Comparison of ENCODE assay signal across 26 cellular contexts in the genomic region with DNA sequence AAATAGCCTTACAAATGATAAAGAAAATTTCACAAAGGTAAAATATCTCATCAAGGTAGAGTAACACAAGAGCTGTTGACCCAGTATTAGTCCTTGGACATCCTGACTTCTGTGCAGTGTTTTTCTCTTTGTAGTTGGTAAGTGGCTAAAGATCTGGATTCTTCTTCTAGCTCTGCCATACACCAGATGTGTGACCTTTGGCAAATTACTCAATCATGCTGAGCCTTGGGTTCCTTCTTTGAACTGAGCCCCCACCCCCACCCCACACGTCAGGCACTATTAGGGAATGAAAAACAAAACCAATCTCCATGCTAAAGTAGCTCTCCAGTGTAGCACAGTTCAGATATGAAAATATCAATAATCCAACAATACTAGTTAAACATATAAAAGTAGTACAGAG.
"Had no signal": no experiment of that assay in that cellular context is flagged by ENCODE, and none has a peak within 500 bp of the region (broad histone marks: within the 10 kb centered on the region; RNA-seq: fewer than 3 reads in every experiment).

No MANE protein-coding gene starts in this region.

- H3K27me3 ChIP-seq: hepatocyte, left lung, spleen, upper lobe of left lung had no signal

- ATAC-seq: left lung had no signal

- H3K27ac Mint-ChIP-seq: activated naive CD4-positive, alpha-beta T cell treated with anti-CD3 and anti-CD28 coated beads for 36 hours; activated naive CD8-positive, alpha-beta T cell treated with anti-CD3 and anti-CD28 coated beads, Interleukin-2, amount 10 ng/mL, durations not matched to agents 7 days and 5 days; mesothelial cell of epicardium; progenitor cell of endocrine pancreas had no signal

- H3K9me3 ChIP-seq: left lung, spleen, thoracic aorta, upper lobe of left lung had no signal

- H2AFZ ChIP-seq: hepatocyte had no signal

- H3K9me3 Mint-ChIP-seq: activated naive CD4-positive, alpha-beta T cell treated with anti-CD3 and anti-CD28 coated beads for 36 hours; immature natural killer cell; mesothelial cell of epicardium; natural killer cell had no signal

- H3K4me3 Mint-ChIP-seq: activated naive CD4-positive, alpha-beta T cell treated with anti-CD3 and anti-CD28 coated beads for 36 hours; activated naive CD8-positive, alpha-beta T cell treated with anti-CD3 and anti-CD28 coated beads, Interleukin-2, amount 10 ng/mL, durations not matched to agents 7 days and 5 days; immature natural killer cell; mesothelial cell of epicardium; natural killer cell had no signal

- H3K27ac ChIP-seq: epithelial cell of prostate, hepatocyte, left lung, spleen, thoracic aorta, upper lobe of left lung had no signal

- H3K36me3 ChIP-seq: thoracic aorta had no signal

- DNase-seq: activated CD4-positive, alpha-beta T cell treated with anti-CD3 and anti-CD28 coated beads for 4 hours; activated CD4-positive, alpha-beta T cell treated with anti-CD3 and anti-CD28 coated beads, Interleukin-2, amount 50 U/mL, for 48 hours; activated CD4-positive, CD25-positive, alpha-beta regulatory T cell; activated CD8-positive, alpha-beta memory T cell treated with anti-CD3 and anti-CD28 coated beads, Interleukin-2, amount 50 U/mL, for 48 hours; activated naive CD4-positive, alpha-beta T cell treated with anti-CD3 and anti-CD28 coated beads for 36 hours; activated naive CD8-positive, alpha-beta T cell treated with anti-CD3 and anti-CD28 coated beads, Interleukin-2, amount 10 ng/mL, durations not matched to agents 7 days and 5 days; activated T-cell treated with anti-CD3 and anti-CD28 coated beads, Interleukin-2, amount 50 U/mL, for 48 hours; amygdala; cerebellar nuclear complex; cortex of kidney; glutamatergic neuron; left lung; natural killer cell; retina; spleen; stimulated activated CD4-positive, alpha-beta T cell treated with anti-CD3 and anti-CD28 coated beads, Interleukin-4, amount 100 ng/mL, for 24 hours; stimulated activated naive CD4-positive, alpha-beta T cell treated with Interleukin-2 at 50 U/mL for 16 hours; T-helper 1 cell; T-helper 9 cell; upper lobe of left lung had no signal

- H3K27me3 Mint-ChIP-seq: activated naive CD8-positive, alpha-beta T cell treated with anti-CD3 and anti-CD28 coated beads, Interleukin-2, amount 10 ng/mL, durations not matched to agents 7 days and 5 days; progenitor cell of endocrine pancreas had no signal

- H3K4me2 ChIP-seq: hepatocyte had no signal

- H3K4me1 Mint-ChIP-seq: mesothelial cell of epicardium had no signal

- H3K4me3 ChIP-seq: hepatocyte, left lung, spleen, thoracic aorta, upper lobe of left lung had no signal
